ENCODE assay signal across 24 cellular contexts in genomic region chr2:8892149-8892548, GRCh38. TPM values are rescaled to one million over a fixed set of nuclear protein-coding genes. Genes with fewer than 3 reads are reported as not detected.
A peak's percentile ranks its signal among the peaks of the same experiment; 100 is the strongest.
DNase-seq lines count a peak whose midpoint lies in the region; ATAC-seq, FAIRE-seq and TF ChIP-seq lines count a peak whose summit lies in the region.
"Had no signal": no experiment of that assay in that cellular context is flagged by ENCODE, and none has a peak within 500 bp of the region (broad histone marks: within the 10 kb centered on the region; RNA-seq: fewer than 3 reads in every experiment).

No MANE protein-coding gene starts in this region.

- no peak overlapping the region for H3K4me3 ChIP-seq in neutrophil (ENCODE audit: low read depth in 1 of 2, low read length in 1 of 2)
- no peak overlapping the region for H3K4me3 ChIP-seq in effector memory CD4-positive, alpha-beta T cell (ENCODE audit: insufficient read depth, low read depth, low read length, poor library complexity, severe bottlenecking)
- H3K4me3 ChIP-seq: A549, Peyer's patch, SJCRH30 had no signal

- no peak for TF ChIP-seq CTCF in endothelial cell (IDR thresholded peaks at IDR 0.05; ENCODE audit: unreplicated experiment)
- no peak for TF ChIP-seq CTCF in neutrophil (IDR thresholded peaks at IDR 0.05)

- peak; percentile 71 for ATAC-seq in left ventricle myocardium superior
- no peak for ATAC-seq in Right ventricle myocardium inferior
- ATAC-seq: A549, HCT116, HepG2 had no signal

- DNase-seq in left ventricle myocardium superior (no peak), Right ventricle myocardium inferior (ENCODE audit: missing footprints) (no peak), endothelial cell (ENCODE audit: low spot score) (no peak), urothelium cell line (ENCODE audit: low spot score) (no peak), AG08396 (ENCODE audit: low spot score) (no peak)
- no peak for DNase-seq in effector memory CD4-positive, alpha-beta T cell
- DNase-seq: CD4-positive, CD25-positive, alpha-beta regulatory T cell; DMS79 treated with DMSO at 0.1 percent for 48 hours; KBM-7; MM.1S; NCI-H1048; NCI-H1417 treated with DMSO at 0.1 percent for 48 hours; NCI-H187; NCI-H2107; NCI-H2227 treated with DMSO at 0.1 percent for 48 hours; NCI-H510A; Peyer's patch; SJCRH30 had no signal

- peaks cover 44 to 48% of the 10 kb centered on the region in 2 experiments for H3K4me1 ChIP-seq in neutrophil (ENCODE audit: control insufficient read depth in 1 of 2, insufficient read depth in 1 of 2, low read depth in 1 of 2, low read length in 1 of 2)
- H3K4me1 ChIP-seq in effector memory CD4-positive, alpha-beta T cell (ENCODE audit: control insufficient read depth, insufficient read depth, low read length, poor library complexity, severe bottlenecking) = no peaks in the 10 kb centered on the region
- H3K4me1 ChIP-seq: A549, Peyer's patch, SJCRH30 had no signal

- H3K9me3 Mint-ChIP-seq in endothelial cell (ENCODE audit: unreplicated experiment) = no peaks in the 10 kb centered on the region

- peaks cover 25% of the 10 kb centered on the region for H3K36me3 Mint-ChIP-seq in endothelial cell (ENCODE audit: low read depth, unreplicated experiment)
- H3K36me3 Mint-ChIP-seq: CD4-positive, CD25-positive, alpha-beta regulatory T cell had no signal

- peak overlapping the region; percentile 58 for H3K27ac Mint-ChIP-seq in endothelial cell (ENCODE audit: unreplicated experiment)
- H3K27ac Mint-ChIP-seq: CD4-positive, CD25-positive, alpha-beta regulatory T cell had no signal

- H3K27me3 ChIP-seq in neutrophil = no peaks in the 10 kb centered on the region
- no peaks in the 10 kb centered on the region for H3K27me3 ChIP-seq in effector memory CD4-positive, alpha-beta T cell (replicated peaks; ENCODE audit: control insufficient read depth, insufficient read depth, low read length, poor library complexity, severe bottlenecking)
- H3K27me3 ChIP-seq: Peyer's patch, SJCRH30 had no signal

- peak overlapping the region; percentile 44 for H3K27ac ChIP-seq in neutrophil
- no peak overlapping the region for H3K27ac ChIP-seq in effector memory CD4-positive, alpha-beta T cell (ENCODE audit: insufficient read depth, low read length, poor library complexity, severe bottlenecking)
- H3K27ac ChIP-seq: A549, HL-60, Peyer's patch, SJCRH30 had no signal

- no peak for FAIRE-seq in urothelium cell line (lab: Jason Lieb, UNC)
- FAIRE-seq: A549, H1, HepG2 had no signal

- no peak overlapping the region for H3K4me3 Mint-ChIP-seq in endothelial cell (ENCODE audit: unreplicated experiment)
- H3K4me3 Mint-ChIP-seq: CD4-positive, CD25-positive, alpha-beta regulatory T cell had no signal

- H3K4me1 Mint-ChIP-seq in endothelial cell (ENCODE audit: unreplicated experiment) = peaks cover 45% of the 10 kb centered on the region
- H3K4me1 Mint-ChIP-seq: CD4-positive, CD25-positive, alpha-beta regulatory T cell had no signal

- H3K9me3 ChIP-seq in neutrophil = no peaks in the 10 kb centered on the region
- no peaks in the 10 kb centered on the region for H3K9me3 ChIP-seq in effector memory CD4-positive, alpha-beta T cell (ENCODE audit: control insufficient read depth, low read length)
- H3K9me3 ChIP-seq: A549, SJCRH30 had no signal

- H3K36me3 ChIP-seq in neutrophil = peaks cover 21% of the 10 kb centered on the region
- H3K36me3 ChIP-seq in effector memory CD4-positive, alpha-beta T cell (ENCODE audit: control insufficient read depth, insufficient read depth, low read length) = no peaks in the 10 kb centered on the region
- H3K36me3 ChIP-seq: Peyer's patch had no signal

- intact Hi-C loops in left ventricle myocardium superior (cut with micrococcal nuclease) = no loop called here
- intact Hi-C loops in Right ventricle myocardium inferior (cut with DNase I) = no loop called here

- H3K27me3 Mint-ChIP-seq in endothelial cell (ENCODE audit: unreplicated experiment) = peaks cover 2% of the 10 kb centered on the region

RNA-seq across cellular contexts. Expression of gene KIDINS220, which starts 54.7 kb away (rescaled TPM):
- total RNA-seq in left ventricle myocardium superior = 55.3 TPM
- 49.0 TPM for total RNA-seq in Right ventricle myocardium inferior
- 59.9 TPM for total RNA-seq in endothelial cell (ENCODE audit: unreplicated experiment)
